Comparison of ENCODE assay signal across 16 cellular contexts in the genomic region with DNA sequence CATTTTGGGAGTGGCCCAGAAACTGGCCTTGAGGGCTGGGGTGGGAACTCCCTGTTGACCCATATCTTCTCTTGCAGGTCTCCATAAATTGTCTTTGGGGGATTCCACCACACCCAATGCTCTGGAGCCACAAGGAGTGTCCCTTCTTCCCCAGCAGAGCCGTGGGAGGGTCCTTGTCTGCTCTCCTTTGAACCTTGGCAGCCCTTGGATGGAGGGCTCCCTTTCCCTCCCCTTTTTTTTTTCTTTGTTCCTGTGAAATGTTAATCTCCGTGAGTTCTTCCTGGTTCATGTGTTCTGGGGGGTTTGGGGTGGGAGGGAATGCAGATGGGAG. TPM values are rescaled to one million over a fixed set of nuclear protein-coding genes. Genes with fewer than 3 reads are reported as not detected.
DNase-seq lines count a peak whose midpoint lies in the region; ATAC-seq and TF ChIP-seq lines count a peak whose summit lies in the region.
"Had no signal": no experiment of that assay in that cellular context is flagged by ENCODE, and none has a peak within 500 bp of the region (broad histone marks: within the 10 kb centered on the region; RNA-seq: fewer than 3 reads in every experiment).

No MANE protein-coding gene starts in this region.

- H3K36me3 Mint-ChIP-seq in activated naive CD8-positive, alpha-beta T cell treated with anti-CD3 and anti-CD28 coated beads for 36 hours, result peaks cover 30% of the 10 kb centered on the region
- H3K36me3 Mint-ChIP-seq in type B pancreatic cell, result peaks cover 29% of the 10 kb centered on the region

- H3K4me1 Mint-ChIP-seq in activated naive CD8-positive, alpha-beta T cell treated with anti-CD3 and anti-CD28 coated beads for 36 hours, result peaks cover 14% of the 10 kb centered on the region
- H3K4me1 Mint-ChIP-seq in type B pancreatic cell (ENCODE audit: unreplicated experiment), result peaks cover 6% of the 10 kb centered on the region

- TF ChIP-seq CTCF in left ventricle myocardium inferior (IDR thresholded peaks at IDR 0.05; ENCODE audit: borderline replicate concordance) (no peak), type B pancreatic cell (conservative IDR thresholded peaks at IDR 0.05) (no peak)

- no peaks in the 10 kb centered on the region for H3K9me3 Mint-ChIP-seq in activated naive CD8-positive, alpha-beta T cell treated with anti-CD3 and anti-CD28 coated beads for 36 hours
- H3K9me3 Mint-ChIP-seq in type B pancreatic cell, result no peaks in the 10 kb centered on the region
- H3K9me3 Mint-ChIP-seq: T-helper 1 cell treated with Interleukin-12 subunit alpha and Interleukin-12 subunit beta and Interleukin-4 antibody, amounts not matched to agents 30 μg/mL and 1 μg/mL, for 36 hours had no signal

- no peak for DNase-seq in left ventricle myocardium inferior
- no peak for DNase-seq in left cardiac atrium
- DNase-seq in activated naive CD8-positive, alpha-beta T cell treated with anti-CD3 and anti-CD28 coated beads for 36 hours, result no peak
- DNase-seq in left kidney (ENCODE audit: low read depth, low spot score), result peak; percentile 55
- DNase-seq in type B pancreatic cell (ENCODE audit: extremely low spot score, unreplicated experiment), result no peak
- DNase-seq in retina, result no peak
- DNase-seq: activated CD4-positive, alpha-beta T cell treated with anti-CD3 and anti-CD28 coated beads for 1 hour; activated T-cell treated with anti-CD3 and anti-CD28 coated beads for 4 hours; NCI-H2029 treated with DMSO at 0.1 percent for 48 hours; NCI-H774; stimulated activated CD4-positive, alpha-beta T cell treated with anti-CD3 and anti-CD28 coated beads, Interleukin-4, amount 100 ng/mL, for 1 hour had no signal

- peak overlapping the region; percentile 56 for H3K27ac Mint-ChIP-seq in activated naive CD8-positive, alpha-beta T cell treated with anti-CD3 and anti-CD28 coated beads for 36 hours
- H3K27ac Mint-ChIP-seq in type B pancreatic cell, result peak overlapping the region; percentile 46
- H3K27ac Mint-ChIP-seq: T-helper 1 cell treated with Interleukin-12 subunit alpha and Interleukin-12 subunit beta and Interleukin-4 antibody, amounts not matched to agents 30 μg/mL and 1 μg/mL, for 36 hours had no signal

- H3K27me3 ChIP-seq in left ventricle myocardium inferior (ENCODE audit: low read depth), result no peaks in the 10 kb centered on the region

- no peaks in the 10 kb centered on the region for H3K9me3 ChIP-seq in left ventricle myocardium inferior (replicated peaks)

- ATAC-seq in left cardiac atrium, result no peak
- no peak for ATAC-seq in GM18498 (IDR thresholded peaks at IDR 0.05; ENCODE audit: unreplicated experiment)
- no peak for ATAC-seq in GM21825 (IDR thresholded peaks at IDR 0.05; ENCODE audit: unreplicated experiment)

- peaks cover 95% of the 10 kb centered on the region for H3K36me3 ChIP-seq in left ventricle myocardium inferior

- intact Hi-C loops in left ventricle myocardium inferior (cut with micrococcal nuclease), result no loop called here
- intact Hi-C loops in left cardiac atrium (cut with DNase I), result no loop called here

- peak overlapping the region; percentile 38 for H3K27ac ChIP-seq in left ventricle myocardium inferior (replicated peaks)

- H3K4me1 ChIP-seq in left ventricle myocardium inferior, result peaks cover 65% of the 10 kb centered on the region

- H3K4me3 ChIP-seq in left ventricle myocardium inferior, result no peak overlapping the region

- H3K27me3 Mint-ChIP-seq in activated naive CD8-positive, alpha-beta T cell treated with anti-CD3 and anti-CD28 coated beads for 36 hours, result no peaks in the 10 kb centered on the region
- H3K27me3 Mint-ChIP-seq in type B pancreatic cell, result no peaks in the 10 kb centered on the region

- no peak overlapping the region for H3K4me3 Mint-ChIP-seq in activated naive CD8-positive, alpha-beta T cell treated with anti-CD3 and anti-CD28 coated beads for 36 hours
- H3K4me3 Mint-ChIP-seq in type B pancreatic cell, result no peak overlapping the region
- H3K4me3 Mint-ChIP-seq: T-helper 1 cell treated with Interleukin-12 subunit alpha and Interleukin-12 subunit beta and Interleukin-4 antibody, amounts not matched to agents 30 μg/mL and 1 μg/mL, for 36 hours had no signal

RNA-seq across cellular contexts. Expression of gene ELOB, which starts 6.3 kb away (rescaled TPM):
- 304 TPM for total RNA-seq in left ventricle myocardium inferior
- total RNA-seq in left cardiac atrium, result 100 to 1,000 TPM; 262 to 270 TPM
- 100 to 1,000 TPM; 267 to 291 TPM for total RNA-seq in activated naive CD8-positive, alpha-beta T cell treated with anti-CD3 and anti-CD28 coated beads for 36 hours
- 237 and 243 TPM in 2 replicates for total RNA-seq in type B pancreatic cell (ENCODE audit: low replicate concordance)

RNA-seq across cellular contexts. Expression of gene PRSS33, which starts 16.6 kb away (rescaled TPM):
- not detected for total RNA-seq in left ventricle myocardium inferior
- total RNA-seq in left cardiac atrium, result not detected
- total RNA-seq in activated naive CD8-positive, alpha-beta T cell treated with anti-CD3 and anti-CD28 coated beads for 36 hours, result under 1 TPM; 0.40 to 0.54 TPM
- 0.39 and 2.4 TPM in 2 replicates for total RNA-seq in type B pancreatic cell (ENCODE audit: low replicate concordance)
- total RNA-seq: liver, sciatic nerve had no signal

RNA-seq across cellular contexts. Expression of gene SRRM2, which starts 18.3 kb away (rescaled TPM):
- total RNA-seq in left ventricle myocardium inferior, result 251 TPM
- 100 to 1,000 TPM; 266 to 321 TPM for total RNA-seq in left cardiac atrium
- total RNA-seq in activated naive CD8-positive, alpha-beta T cell treated with anti-CD3 and anti-CD28 coated beads for 36 hours, result 100 to 1,000 TPM; 460 to 507 TPM
- total RNA-seq in type B pancreatic cell (ENCODE audit: low replicate concordance), result 620 and 749 TPM in 2 replicates

RNA-seq across cellular contexts. Expression of gene PRSS41, which starts 27.5 kb away (rescaled TPM):
- total RNA-seq in left ventricle myocardium inferior (not detected), left cardiac atrium (not detected), type B pancreatic cell (ENCODE audit: low replicate concordance) (not detected in 2 replicates)
- total RNA-seq in activated naive CD8-positive, alpha-beta T cell treated with anti-CD3 and anti-CD28 coated beads for 36 hours, result not detected
- total RNA-seq: liver, sciatic nerve had no signal

RNA-seq across cellular contexts. Expression of gene PRSS21, which starts 46.3 kb away (rescaled TPM):
- not detected for total RNA-seq in left ventricle myocardium inferior
- total RNA-seq in left cardiac atrium, result not detected
- total RNA-seq in activated naive CD8-positive, alpha-beta T cell treated with anti-CD3 and anti-CD28 coated beads for 36 hours, result 10 to 100 TPM; 11.2 to 13.1 TPM
- not detected in 2 replicates for total RNA-seq in type B pancreatic cell (ENCODE audit: low replicate concordance)
